Comparison of ENCODE assay signal across 2 cellular contexts in genomic region chr3:51373658-51374421, GRCh38.
TF ChIP-seq lines count a peak whose summit lies in the region.

No MANE protein-coding gene starts in this region.

TF ChIP-seq in liver, 16 proteins besides CTCF, POLR2A, EP300 and RAD21:
- no peak for TF ChIP-seq NR2F2 (IDR thresholded peaks at IDR 0.05)
- peak; percentile 40 for TF ChIP-seq SP1 (IDR thresholded peaks at IDR 0.05)
- no peak for TF ChIP-seq ATF3 (IDR thresholded peaks at IDR 0.05)
- no peak for TF ChIP-seq TAF1 (conservative IDR thresholded peaks at IDR 0.05)
- no peak for TF ChIP-seq ZBTB33 (IDR thresholded peaks at IDR 0.05)
- no peak for TF ChIP-seq YY1 (IDR thresholded peaks at IDR 0.05)
- no peak for TF ChIP-seq FOXA2 (IDR thresholded peaks at IDR 0.05)
- TF ChIP-seq RXRA (IDR thresholded peaks at IDR 0.05): peak; percentile 83 to 89
- TF ChIP-seq HNF4A (conservative IDR thresholded peaks at IDR 0.05): peak in 1 of 2 donors; percentile 40
TF ChIP-seq in liver: peak in this region for 3.

TF ChIP-seq in HepG2, 621 proteins besides CTCF, POLR2A, EP300 and RAD21:
- TF ChIP-seq KLF12 (CRISPR knock-in tag; IDR thresholded peaks at IDR 0.05; ENCODE audit: borderline replicate concordance) (no peak), CBX5 (CRISPR knock-in tag; IDR thresholded peaks at IDR 0.05; ENCODE audit: borderline replicate concordance) (no peak), AKAP8 (CRISPR knock-in tag; IDR thresholded peaks at IDR 0.05) (no peak), BCL3 (CRISPR knock-in tag; IDR thresholded peaks at IDR 0.05) (no peak), NR2F6 (IDR thresholded peaks at IDR 0.05) (no peak), NR2F6 (CRISPR knock-in tag; IDR thresholded peaks at IDR 0.05) (no peak), NFIB (CRISPR knock-in tag; IDR thresholded peaks at IDR 0.05; ENCODE audit: borderline replicate concordance) (no peak), PBX3 (CRISPR knock-in tag; IDR thresholded peaks at IDR 0.05; ENCODE audit: borderline replicate concordance) (no peak), ZNF350 (CRISPR knock-in tag; IDR thresholded peaks at IDR 0.05; ENCODE audit: borderline replicate concordance, low read depth) (no peak), HMG20B (CRISPR knock-in tag; conservative IDR thresholded peaks at IDR 0.05) (no peak), SRSF4 (IDR thresholded peaks at IDR 0.05; ENCODE audit: low read depth, low read length, poor library complexity, severe bottlenecking) (no peak), ZNF205 (CRISPR knock-in tag; IDR thresholded peaks at IDR 0.05) (no peak), ZBTB21 (CRISPR knock-in tag; IDR thresholded peaks at IDR 0.05) (no peak), XBP1 (CRISPR knock-in tag; IDR thresholded peaks at IDR 0.05) (no peak), CREBL2 (CRISPR knock-in tag; IDR thresholded peaks at IDR 0.05; ENCODE audit: borderline replicate concordance) (no peak)
TF ChIP-seq in HepG2: peak in this region for 0.
